13 cellular contexts compared by ENCODE assay signal in genomic region chr1:36279110-36279788, GRCh38. TPM values are rescaled to one million over a fixed set of nuclear protein-coding genes. Genes with fewer than 3 reads are reported as not detected.
DNase-seq lines count a peak whose midpoint lies in the region; ATAC-seq and TF ChIP-seq lines count a peak whose summit lies in the region.
"Had no signal": no experiment of that assay in that cellular context is flagged by ENCODE, and none has a peak within 500 bp of the region (broad histone marks: within the 10 kb centered on the region; RNA-seq: fewer than 3 reads in every experiment).

No MANE protein-coding gene starts in this region.

- peak overlapping the region; percentile 29 for H3K9ac ChIP-seq in skeletal muscle satellite cell (ENCODE audit: low read depth, low read length)

- TF ChIP-seq CTCF in heart right ventricle (IDR thresholded peaks at IDR 0.05) (no peak), Peyer's patch (IDR thresholded peaks at IDR 0.05) (no peak)

- H3K27me3 ChIP-seq in heart right ventricle (no peaks in the 10 kb centered on the region), skeletal muscle satellite cell (ENCODE audit: control insufficient read depth, insufficient read depth, low read length) (no peaks in the 10 kb centered on the region), Peyer's patch (no peaks in the 10 kb centered on the region)

- intact Hi-C loops in activated CD4-positive, alpha-beta T cell treated with anti-CD3 and anti-CD28 coated beads, Interleukin-2, amount 10 ng/mL, durations not matched to agents 24 days and 14 days (cut with micrococcal nuclease), result no loop called here
- intact Hi-C loops in heart right ventricle (cut with DNase I), result loop anchor here in 1 of 10 donors (2.0 kb wide), 1 partner anchor 54 kb away; the partner anchor contains the start of gene THRAP3

- DNase-seq in activated CD4-positive, alpha-beta T cell treated with anti-CD3 and anti-CD28 coated beads, Interleukin-2, amount 10 ng/mL, durations not matched to agents 24 days and 14 days, result no peak
- DNase-seq in activated CD4-positive, alpha-beta T cell treated with anti-CD3 and anti-CD28 coated beads, Interleukin-2, amount 50 U/mL, for 4 hours, result no peak
- no peak for DNase-seq in activated naive CD8-positive, alpha-beta T cell treated with anti-CD3 and anti-CD28 coated beads for 36 hours
- DNase-seq in heart right ventricle (no peak), Peyer's patch (no peak)
- no peak for DNase-seq in stimulated activated CD4-positive, alpha-beta T cell treated with anti-CD3 and anti-CD28 coated beads, Interleukin-2, amount 100 ng/mL, for 24 hours
- DNase-seq: cortex of kidney; GOT3; NCI-H510A treated with DMSO at 0.1 percent for 48 hours; stimulated activated CD4-positive, alpha-beta T cell treated with anti-CD3 and anti-CD28 coated beads, Interleukin-2, amount 100 ng/mL, for 48 hours had no signal

- H3K4me3 ChIP-seq in heart right ventricle (no peak overlapping the region), skeletal muscle satellite cell (ENCODE audit: low read length) (no peak overlapping the region), Peyer's patch (no peak overlapping the region)
- H3K4me3 ChIP-seq: thoracic aorta had no signal

- H3K27ac ChIP-seq in heart right ventricle (peak overlapping the region; percentile 43 to 86 (median 76)), Peyer's patch (peak overlapping the region in 1 of 4 donors; percentile 28)

- no peaks in the 10 kb centered on the region for H3K9me3 Mint-ChIP-seq in activated CD4-positive, alpha-beta T cell treated with anti-CD3 and anti-CD28 coated beads, Interleukin-2, amount 10 ng/mL, durations not matched to agents 24 days and 14 days
- H3K9me3 Mint-ChIP-seq in activated naive CD8-positive, alpha-beta T cell treated with anti-CD3 and anti-CD28 coated beads for 36 hours, result no peaks in the 10 kb centered on the region

- H3K9me3 ChIP-seq in heart right ventricle (no peaks in the 10 kb centered on the region), skeletal muscle satellite cell (replicated peaks; ENCODE audit: low read length) (no peaks in the 10 kb centered on the region), Peyer's patch (no peaks in the 10 kb centered on the region)
- H3K9me3 ChIP-seq: thoracic aorta had no signal

- no peaks in the 10 kb centered on the region for H3K27me3 Mint-ChIP-seq in activated CD4-positive, alpha-beta T cell treated with anti-CD3 and anti-CD28 coated beads, Interleukin-2, amount 10 ng/mL, durations not matched to agents 24 days and 14 days
- no peaks in the 10 kb centered on the region for H3K27me3 Mint-ChIP-seq in activated naive CD8-positive, alpha-beta T cell treated with anti-CD3 and anti-CD28 coated beads for 36 hours

- WGBS in heart right ventricle, 2 donors, result 30 to 31% methylated on average over 2 of the region's 2 CpGs

- peaks cover 22% of the 10 kb centered on the region for H3K4me1 Mint-ChIP-seq in activated CD4-positive, alpha-beta T cell treated with anti-CD3 and anti-CD28 coated beads, Interleukin-2, amount 10 ng/mL, durations not matched to agents 24 days and 14 days
- peaks cover 30% of the 10 kb centered on the region for H3K4me1 Mint-ChIP-seq in activated naive CD8-positive, alpha-beta T cell treated with anti-CD3 and anti-CD28 coated beads for 36 hours

- H3K4me2 ChIP-seq in skeletal muscle satellite cell (ENCODE audit: low read length), result peak overlapping the region; percentile 11

- H3K36me3 Mint-ChIP-seq in activated CD4-positive, alpha-beta T cell treated with anti-CD3 and anti-CD28 coated beads, Interleukin-2, amount 10 ng/mL, durations not matched to agents 24 days and 14 days (ENCODE audit: low read depth), result peaks cover 21% of the 10 kb centered on the region
- peaks cover 15% of the 10 kb centered on the region for H3K36me3 Mint-ChIP-seq in activated naive CD8-positive, alpha-beta T cell treated with anti-CD3 and anti-CD28 coated beads for 36 hours

- H3K27ac Mint-ChIP-seq in activated CD4-positive, alpha-beta T cell treated with anti-CD3 and anti-CD28 coated beads, Interleukin-2, amount 10 ng/mL, durations not matched to agents 24 days and 14 days, result peak overlapping the region; percentile 74
- H3K27ac Mint-ChIP-seq in activated naive CD8-positive, alpha-beta T cell treated with anti-CD3 and anti-CD28 coated beads for 36 hours, result peak overlapping the region; percentile 59

- peaks cover 0 to 34% (median 0%) of the 10 kb centered on the region in 9 donors for H3K36me3 ChIP-seq in heart right ventricle
- H3K36me3 ChIP-seq in skeletal muscle satellite cell (ENCODE audit: insufficient read depth, low read length), result peaks cover 19% of the 10 kb centered on the region
- H3K36me3 ChIP-seq in Peyer's patch, result peaks cover 0 to 20% (median 0%) of the 10 kb centered on the region in 3 donors
- H3K36me3 ChIP-seq: thoracic aorta had no signal

- H3K4me3 Mint-ChIP-seq in activated CD4-positive, alpha-beta T cell treated with anti-CD3 and anti-CD28 coated beads, Interleukin-2, amount 10 ng/mL, durations not matched to agents 24 days and 14 days, result no peak overlapping the region
- no peak overlapping the region for H3K4me3 Mint-ChIP-seq in activated naive CD8-positive, alpha-beta T cell treated with anti-CD3 and anti-CD28 coated beads for 36 hours

- H3K4me1 ChIP-seq in heart right ventricle (peaks cover 0 to 75% (median 49%) of the 10 kb centered on the region in 9 donors), skeletal muscle satellite cell (ENCODE audit: control insufficient read depth, insufficient read depth, low read length) (peaks cover 8% of the 10 kb centered on the region), Peyer's patch (peaks cover 0 to 11% (median 0%) of the 10 kb centered on the region in 4 donors)

- no peak for TF ChIP-seq POLR2A in Peyer's patch (IDR thresholded peaks at IDR 0.05)

- peak in 7 of 8 donors; percentile 69 to 88 (median 77) for ATAC-seq in heart right ventricle
- ATAC-seq in GM21723 (IDR thresholded peaks at IDR 0.05; ENCODE audit: unreplicated experiment), result no peak

RNA-seq across cellular contexts. Expression of gene SH3D21, which starts 26.9 kb away (rescaled TPM):
- total RNA-seq in activated CD4-positive, alpha-beta T cell treated with anti-CD3 and anti-CD28 coated beads, Interleukin-2, amount 10 ng/mL, durations not matched to agents 24 days and 14 days, result 17.0 and 19.4 TPM in 2 replicates
- 1 to 10 TPM; 9.3 to 9.4 TPM for total RNA-seq in activated naive CD8-positive, alpha-beta T cell treated with anti-CD3 and anti-CD28 coated beads for 36 hours
- total RNA-seq in heart right ventricle (1 to 10 TPM; 1.1 to 3.3 (median 1.7) TPM), Peyer's patch (10 to 100 TPM; 20.6 to 75.9 (median 24.8) TPM)
- polyA plus RNA-seq in heart right ventricle, result 1 to 10 TPM in 1 of 2 donors, under 1 TPM in 1; 0.58 to 4.8 TPM
- total RNA-seq in skeletal muscle satellite cell (2012; rRNA removed), result 3.5 and 13.8 TPM in 2 replicates

RNA-seq across cellular contexts. Expression of gene EVA1B, which starts 44.2 kb away (rescaled TPM):
- total RNA-seq in activated CD4-positive, alpha-beta T cell treated with anti-CD3 and anti-CD28 coated beads, Interleukin-2, amount 10 ng/mL, durations not matched to agents 24 days and 14 days, result 7.5 and 9.0 TPM in 2 replicates
- 1 to 10 TPM; 5.3 to 6.3 TPM for total RNA-seq in activated naive CD8-positive, alpha-beta T cell treated with anti-CD3 and anti-CD28 coated beads for 36 hours
- total RNA-seq in heart right ventricle, result 10 to 100 TPM in 3 of 10 donors, 1 to 10 TPM in 7; 4.6 to 16.0 (median 6.8) TPM
- 10 to 100 TPM; 25.2 to 38.9 TPM for polyA plus RNA-seq in heart right ventricle
- 114 and 163 TPM in 2 replicates for total RNA-seq in skeletal muscle satellite cell (2012; rRNA removed)
- total RNA-seq in Peyer's patch, result 10 to 100 TPM in 2 of 4 donors, 1 to 10 TPM in 2; 4.4 to 19.0 (median 11.4) TPM

RNA-seq across cellular contexts. Expression of gene THRAP3, which starts 55.0 kb away (rescaled TPM):
- total RNA-seq in activated CD4-positive, alpha-beta T cell treated with anti-CD3 and anti-CD28 coated beads, Interleukin-2, amount 10 ng/mL, durations not matched to agents 24 days and 14 days, result 157 and 161 TPM in 2 replicates
- 100 to 1,000 TPM; 159 TPM for total RNA-seq in activated naive CD8-positive, alpha-beta T cell treated with anti-CD3 and anti-CD28 coated beads for 36 hours
- total RNA-seq in heart right ventricle (100 to 1,000 TPM in 5 of 10 donors, 10 to 100 TPM in 5; 85.3 to 109 (median 100) TPM), Peyer's patch (10 to 100 TPM; 49.5 to 99.0 (median 64.4) TPM)
- polyA plus RNA-seq in heart right ventricle, result 10 to 100 TPM; 22.8 to 35.1 TPM
- 89.2 and 104 TPM in 2 replicates for total RNA-seq in skeletal muscle satellite cell (2012; rRNA removed)
